Comparison of ENCODE assay signal across 1 cellular context in the genomic region with DNA sequence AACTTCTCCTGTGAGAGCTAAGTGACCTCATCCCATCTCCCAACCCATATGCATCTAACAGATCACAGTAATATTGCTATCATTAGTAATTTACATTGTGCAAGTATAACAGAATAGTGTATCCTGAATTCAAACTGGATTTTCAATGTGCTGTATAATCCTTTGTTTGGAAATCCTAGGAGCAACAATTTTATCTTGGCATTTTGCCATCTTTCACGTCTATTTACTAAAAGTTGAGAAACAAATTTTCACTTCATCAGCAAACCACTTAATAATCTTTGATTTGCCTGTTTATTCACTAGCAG.
TF ChIP-seq lines count a peak whose summit lies in the region.

No MANE protein-coding gene starts in this region.

TF ChIP-seq in endothelial cell of umbilical vein, 7 proteins besides CTCF, POLR2A, EP300 and RAD21:
- TF ChIP-seq, protein P1, sequence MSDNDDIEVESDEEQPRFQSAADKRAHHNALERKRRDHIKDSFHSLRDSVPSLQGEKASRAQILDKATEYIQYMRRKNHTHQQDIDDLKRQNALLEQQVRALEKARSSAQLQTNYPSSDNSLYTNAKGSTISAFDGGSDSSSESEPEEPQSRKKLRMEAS (IDR thresholded peaks at IDR 0.05; ENCODE audit: insufficient read depth, insufficient read length): no peak
- no peak for TF ChIP-seq MYC (IDR thresholded peaks at IDR 0.05; ENCODE audit: low read depth, low read length)
- TF ChIP-seq POLR2AphosphoS5 (IDR thresholded peaks at IDR 0.05; ENCODE audit: insufficient read depth, low read depth, low read length): no peak
- TF ChIP-seq EZH2 (IDR thresholded peaks at IDR 0.05; ENCODE audit: borderline replicate concordance, low read depth, low read length, severe bottlenecking): no peak
- no peak for TF ChIP-seq JUN (IDR thresholded peaks at IDR 0.05; ENCODE audit: borderline replicate concordance, insufficient read depth, insufficient read length, low read depth)
- TF ChIP-seq FOS (IDR thresholded peaks at IDR 0.05; ENCODE audit: borderline replicate concordance, insufficient read depth, low read length): no peak
- no peak for TF ChIP-seq GATA2 (IDR thresholded peaks at IDR 0.05; ENCODE audit: insufficient read depth, insufficient read length, low read depth, low read length)
